8 cellular contexts compared by ENCODE assay signal in genomic region chr10:92517034-92517655, GRCh38. TPM values are rescaled to one million over a fixed set of nuclear protein-coding genes. Genes with fewer than 3 reads are reported as not detected.
A peak's percentile ranks its signal among the peaks of the same experiment; 100 is the strongest.
DNase-seq lines count a peak whose midpoint lies in the region; ATAC-seq and TF ChIP-seq lines count a peak whose summit lies in the region.

No MANE protein-coding gene starts in this region.

- in situ Hi-C loops in KBM-7 (cut with MboI; ENCODE audit: low pct_unique_long_range_greater_than_20kb, low sequenced_read_pairs): no loop called here

- peak; percentile 70 for ATAC-seq in GM18870 (IDR thresholded peaks at IDR 0.05; ENCODE audit: unreplicated experiment)

- intact Hi-C loops in testis (cut with DNase I; ENCODE audit: low total_unique reads): loop anchor here (10.0 kb wide), 1 partner anchor 58 kb away; the partner anchor contains the start of gene IDE

- no peaks in the 10 kb centered on the region for H3K4me1 ChIP-seq in Peyer's patch
- H3K4me1 ChIP-seq in neutrophil (ENCODE audit: control insufficient read depth in 1 of 2, insufficient read depth in 1 of 2, low read depth in 1 of 2, low read length in 1 of 2): no peaks in the 10 kb centered on the region
- no peaks in the 10 kb centered on the region for H3K4me1 ChIP-seq in testis

- H3K36me3 ChIP-seq in Peyer's patch (peaks cover 0 to 6% (median 0%) of the 10 kb centered on the region in 3 donors), neutrophil (peaks cover under 1% of the 10 kb centered on the region), testis (ENCODE audit: low read depth, missing control alignments) (no peaks in the 10 kb centered on the region)

- H3K27ac ChIP-seq in Peyer's patch (no peak overlapping the region), neutrophil (no peak overlapping the region), testis (no peak overlapping the region)

- no peaks in the 10 kb centered on the region for H3K27me3 ChIP-seq in Peyer's patch
- H3K27me3 ChIP-seq in neutrophil: no peaks in the 10 kb centered on the region
- H3K27me3 ChIP-seq in testis: no peaks in the 10 kb centered on the region

- DNase-seq in AML-193 (lab: John Stamatoyannopoulos, UW) (peak; percentile 70 to 72), KBM-7 (peak; percentile 75), Peyer's patch (peak in 2 of 3 donors; percentile 71 to 89), fibroblast of mammary gland (ENCODE audit: low read depth) (peak; percentile 81), testis (peak; percentile 85)
- DNase-seq in activated T-cell treated with anti-CD3 and anti-CD28 coated beads, Interleukin-2, amount 50 U/mL, for 48 hours: peak; percentile 45 to 62

- H3K9me3 ChIP-seq in Peyer's patch: no peaks in the 10 kb centered on the region
- no peaks in the 10 kb centered on the region for H3K9me3 ChIP-seq in neutrophil
- H3K9me3 ChIP-seq in testis: no peaks in the 10 kb centered on the region

- TF ChIP-seq POLR2A in Peyer's patch (IDR thresholded peaks at IDR 0.05) (peak in 1 of 2 donors; percentile 12), testis (IDR thresholded peaks at IDR 0.05) (no peak)

- H3K4me3 ChIP-seq in Peyer's patch: no peak overlapping the region
- no peak overlapping the region for H3K4me3 ChIP-seq in fibroblast of mammary gland (ENCODE audit: control insufficient read depth, low read depth, low read length)
- H3K4me3 ChIP-seq in neutrophil (ENCODE audit: low read depth in 1 of 2, low read length in 1 of 2): no peak overlapping the region
- no peak overlapping the region for H3K4me3 ChIP-seq in testis

- TF ChIP-seq CTCF in Peyer's patch (IDR thresholded peaks at IDR 0.05) (peak; percentile 49 to 82 (median 76)), fibroblast of mammary gland (conservative IDR thresholded peaks at IDR 0.05; ENCODE audit: control insufficient read depth, insufficient read depth, low read depth, low read length) (peak; percentile 85), neutrophil (IDR thresholded peaks at IDR 0.05) (peak; percentile 68), testis (IDR thresholded peaks at IDR 0.05) (peak; percentile 63 to 76 (median 73))

- 54 to 61% methylated on average over 3 of the region's 3 CpGs for WGBS in testis, 2 donors

RNA-seq across cellular contexts. Expression of gene IDE, which starts 56.7 kb away (rescaled TPM):
- total RNA-seq in Peyer's patch (10 to 100 TPM; 27.1 to 71.8 (median 31.7) TPM), testis (10 to 100 TPM; 28.4 to 31.1 TPM)
- 78.2 TPM for polyA plus RNA-seq in testis (ENCODE audit: insufficient read depth, low read depth, low replicate concordance)
